Comparison of ENCODE assay signal across 1 cellular context in the genomic region with DNA sequence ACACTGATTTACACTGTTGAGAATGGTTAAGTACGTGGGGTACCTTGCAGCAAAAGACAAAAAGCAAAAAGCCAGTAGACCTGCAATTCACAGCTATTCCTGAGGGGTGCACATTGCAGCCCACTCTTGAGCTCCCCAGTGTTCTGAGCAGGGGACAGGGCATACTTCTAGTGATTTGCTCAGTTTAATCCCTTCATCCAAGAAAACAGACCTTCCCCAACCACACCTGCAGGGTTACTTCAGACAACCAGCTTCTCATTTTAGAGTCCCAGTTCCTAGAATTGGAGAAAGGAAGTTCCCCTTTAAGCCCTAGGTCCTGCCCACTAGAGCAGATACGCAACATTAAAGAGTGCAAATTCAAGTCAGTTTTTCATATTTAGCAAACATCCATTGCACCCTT.
TF ChIP-seq lines count a peak whose summit lies in the region.

No MANE protein-coding gene starts in this region.

TF ChIP-seq in GM12878, 131 proteins besides CTCF, POLR2A, EP300 and RAD21:
- TF ChIP-seq ZSCAN29 (IDR thresholded peaks at IDR 0.05) (no peak), ZBED1 (IDR thresholded peaks at IDR 0.05; ENCODE audit: borderline replicate concordance) (no peak), SPI1 (IDR thresholded peaks at IDR 0.05; ENCODE audit: borderline replicate concordance, insufficient read depth, low read depth, low read length) (peak; percentile 4; the same call in 1 of the 2 replicates)
